In the genomic region with DNA sequence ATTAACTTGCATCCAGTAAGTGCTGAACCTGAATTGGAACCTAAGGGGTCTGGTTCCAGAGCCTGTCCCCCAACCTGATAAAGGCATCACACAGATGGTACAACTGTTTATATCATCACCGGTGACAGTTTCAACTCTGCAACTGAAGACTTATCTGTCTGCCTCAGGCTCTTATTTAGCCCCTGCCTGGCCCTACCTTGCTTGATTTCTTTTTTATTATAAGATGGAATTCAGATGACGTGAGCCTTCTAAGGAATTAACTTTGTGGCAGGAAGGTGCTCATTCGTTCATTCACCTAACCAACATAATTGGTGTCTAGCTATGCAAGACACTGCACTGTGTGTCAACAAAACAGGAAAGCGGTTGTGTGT, we compare ENCODE assay signal across 20 cellular contexts.
DNase-seq lines count a peak whose midpoint lies in the region; TF ChIP-seq lines count a peak whose summit lies in the region.
"Had no signal": no experiment of that assay in that cellular context is flagged by ENCODE, and none has a peak within 500 bp of the region (broad histone marks: within the 10 kb centered on the region; RNA-seq: fewer than 3 reads in every experiment).

No MANE protein-coding gene starts in this region.

- H3K27me3 ChIP-seq in BLaER1 (no peaks in the 10 kb centered on the region), DOHH2 (ENCODE audit: control insufficient read depth, low read length) (no peaks in the 10 kb centered on the region), OCI-LY1 (ENCODE audit: insufficient read depth, low read length) (no peaks in the 10 kb centered on the region)

- peaks cover 38% of the 10 kb centered on the region for H3F3A ChIP-seq in DOHH2 (ENCODE audit: control insufficient read depth, insufficient read depth)
- H3F3A ChIP-seq in OCI-LY1 (ENCODE audit: insufficient read depth, low read length) = peaks cover 11% of the 10 kb centered on the region

- H3K36me3 Mint-ChIP-seq in activated naive CD8-positive, alpha-beta T cell treated with anti-CD3 and anti-CD28 coated beads for 36 hours = no peaks in the 10 kb centered on the region
- H3K36me3 Mint-ChIP-seq in Calu3 (ENCODE audit: insufficient read depth, unreplicated experiment) = peaks cover 6% of the 10 kb centered on the region
- H3K36me3 Mint-ChIP-seq: CD4-positive, alpha-beta memory T cell had no signal

- no peaks in the 10 kb centered on the region for H3K9me2 ChIP-seq in DOHH2 (replicated peaks; ENCODE audit: control insufficient read depth, low read length)
- H3K9me2 ChIP-seq in OCI-LY1 (ENCODE audit: low read depth, low read length) = no peaks in the 10 kb centered on the region

- H3K36me3 ChIP-seq in BLaER1 (no peaks in the 10 kb centered on the region), DOHH2 (ENCODE audit: control insufficient read depth, low read length) (no peaks in the 10 kb centered on the region), OCI-LY1 (ENCODE audit: insufficient read depth, low read length) (no peaks in the 10 kb centered on the region)
- H3K36me3 ChIP-seq: HAP-1 had no signal

- H3K4me2 ChIP-seq in BLaER1 (peak overlapping the region; percentile 67; the same call in 1 of the 2 replicates), DOHH2 (ENCODE audit: low read length) (peak overlapping the region; percentile 89), OCI-LY1 (ENCODE audit: low read length) (peak overlapping the region; percentile 60)

- no peak overlapping the region for H3K4me3 Mint-ChIP-seq in activated naive CD8-positive, alpha-beta T cell treated with anti-CD3 and anti-CD28 coated beads for 36 hours
- H3K4me3 Mint-ChIP-seq in Calu3 (ENCODE audit: low read depth, unreplicated experiment) = no peak overlapping the region
- H3K4me3 Mint-ChIP-seq: CD4-positive, alpha-beta memory T cell had no signal

- H3K9ac ChIP-seq in BLaER1 = no peak overlapping the region
- H3K9ac ChIP-seq in OCI-LY1 (ENCODE audit: low read length) = peak overlapping the region; percentile 77
- H3K9ac ChIP-seq: GM23248 had no signal

- TF ChIP-seq CTCF in DOHH2 (IDR thresholded peaks at IDR 0.05; ENCODE audit: low read depth, low read length, poor library complexity, severe bottlenecking) (no peak), OCI-LY1 (IDR thresholded peaks at IDR 0.05; ENCODE audit: low read length) (no peak), Calu3 (IDR thresholded peaks at IDR 0.05; ENCODE audit: unreplicated experiment) (no peak)

- peaks cover 4% of the 10 kb centered on the region for H3K9me3 Mint-ChIP-seq in activated naive CD8-positive, alpha-beta T cell treated with anti-CD3 and anti-CD28 coated beads for 36 hours
- H3K9me3 Mint-ChIP-seq in Calu3 (ENCODE audit: low read depth, unreplicated experiment) = peaks cover 3% of the 10 kb centered on the region
- H3K9me3 Mint-ChIP-seq: CD4-positive, alpha-beta memory T cell had no signal

- H3K4me1 ChIP-seq in BLaER1 (peaks cover 77% of the 10 kb centered on the region), DOHH2 (ENCODE audit: control insufficient read depth, low read length) (peaks cover 88% of the 10 kb centered on the region), OCI-LY1 (ENCODE audit: insufficient read depth, low read length, severe bottlenecking) (peaks cover 82% of the 10 kb centered on the region)

- intact Hi-C loops in Calu3 (cut with micrococcal nuclease; ENCODE audit: unreplicated experiment) = no loop called here

- H3K9me3 ChIP-seq in BLaER1 = no peaks in the 10 kb centered on the region
- no peaks in the 10 kb centered on the region for H3K9me3 ChIP-seq in DOHH2 (ENCODE audit: control insufficient read depth, insufficient read depth, low read length)
- no peaks in the 10 kb centered on the region for H3K9me3 ChIP-seq in OCI-LY1 (ENCODE audit: low read length)
- H3K9me3 ChIP-seq: HAP-1 had no signal

- H3K27me3 Mint-ChIP-seq in activated naive CD8-positive, alpha-beta T cell treated with anti-CD3 and anti-CD28 coated beads for 36 hours = no peaks in the 10 kb centered on the region
- H3K27me3 Mint-ChIP-seq in Calu3 (ENCODE audit: unreplicated experiment) = no peaks in the 10 kb centered on the region
- H3K27me3 Mint-ChIP-seq: CD4-positive, alpha-beta memory T cell had no signal

- H3K4me1 Mint-ChIP-seq in activated naive CD8-positive, alpha-beta T cell treated with anti-CD3 and anti-CD28 coated beads for 36 hours = peaks cover 72% of the 10 kb centered on the region
- peaks cover 52% of the 10 kb centered on the region for H3K4me1 Mint-ChIP-seq in Calu3 (ENCODE audit: low read depth, unreplicated experiment)

- no TSS peak for BruUV-seq in Calu3 (replicated peaks; lab: Mats Ljungman, UMichigan)

- H3K79me2 ChIP-seq in DOHH2 (ENCODE audit: control insufficient read depth, low read length) = no peaks in the 10 kb centered on the region
- no peaks in the 10 kb centered on the region for H3K79me2 ChIP-seq in OCI-LY1 (ENCODE audit: insufficient read depth, low read length)

- CTCF ChIA-PET in Calu3 (lab: Charles Lee) = interaction anchor here (0.5 to 1.2 kb wide), 2 partner anchors 20 to 670 kb away, joined by 3 read pairs; no protein-coding TSS in a partner anchor

- H3K27ac Mint-ChIP-seq in activated naive CD8-positive, alpha-beta T cell treated with anti-CD3 and anti-CD28 coated beads for 36 hours = peak overlapping the region; percentile 70
- no peak overlapping the region for H3K27ac Mint-ChIP-seq in Calu3 (ENCODE audit: unreplicated experiment)

- H3K27ac ChIP-seq in BLaER1 = no peak overlapping the region
- H3K27ac ChIP-seq in DOHH2 (ENCODE audit: low read depth, low read length) = peak overlapping the region; percentile 96
- H3K27ac ChIP-seq in OCI-LY1 (ENCODE audit: low read depth, low read length, poor library complexity, severe bottlenecking) = peak overlapping the region; percentile 99
- H3K27ac ChIP-seq: GM23248, HL-60, SK-N-MC had no signal

- no peak overlapping the region for H2AFZ ChIP-seq in OCI-LY1 (ENCODE audit: low read length)
- H2AFZ ChIP-seq: GM23248 had no signal

- no peaks in the 10 kb centered on the region for H4K20me1 ChIP-seq in BLaER1
- H4K20me1 ChIP-seq in DOHH2 (ENCODE audit: control insufficient read depth, insufficient read depth, low read depth, low read length) = no peaks in the 10 kb centered on the region
- H4K20me1 ChIP-seq in OCI-LY1 (ENCODE audit: insufficient read depth, low read length) = no peaks in the 10 kb centered on the region

- DNase-seq in activated naive CD8-positive, alpha-beta T cell treated with anti-CD3 and anti-CD28 coated beads for 36 hours = no peak
- DNase-seq in GF-D8 (lab: John Stamatoyannopoulos, UW) = no peak
- no peak for DNase-seq in Calu3
- DNase-seq in activated CD4-positive, alpha-beta T cell treated with anti-CD3 and anti-CD28 coated beads for 48 hours = no peak
- no peak for DNase-seq in hypothalamus (lab: John Stamatoyannopoulos, UW)
- DNase-seq: CD4-positive, alpha-beta memory T cell; DMS153; GDM1; GM23248; NCI-H1694; NCI-H2081 treated with DMSO at 0.1 percent for 48 hours; NCI-H2171 treated with DMSO at 0.1 percent for 48 hours; NCI-H526; SHP77 treated with DMSO at 0.1 percent for 48 hours had no signal

- H3K4me3 ChIP-seq in BLaER1 (no peak overlapping the region), DOHH2 (ENCODE audit: low read length) (peak overlapping the region; percentile 64), OCI-LY1 (ENCODE audit: low read depth, low read length, poor library complexity, severe bottlenecking) (peak overlapping the region; percentile 25)
- H3K4me3 ChIP-seq: GM23248, HAP-1, SK-N-MC had no signal
